In the genomic region with DNA sequence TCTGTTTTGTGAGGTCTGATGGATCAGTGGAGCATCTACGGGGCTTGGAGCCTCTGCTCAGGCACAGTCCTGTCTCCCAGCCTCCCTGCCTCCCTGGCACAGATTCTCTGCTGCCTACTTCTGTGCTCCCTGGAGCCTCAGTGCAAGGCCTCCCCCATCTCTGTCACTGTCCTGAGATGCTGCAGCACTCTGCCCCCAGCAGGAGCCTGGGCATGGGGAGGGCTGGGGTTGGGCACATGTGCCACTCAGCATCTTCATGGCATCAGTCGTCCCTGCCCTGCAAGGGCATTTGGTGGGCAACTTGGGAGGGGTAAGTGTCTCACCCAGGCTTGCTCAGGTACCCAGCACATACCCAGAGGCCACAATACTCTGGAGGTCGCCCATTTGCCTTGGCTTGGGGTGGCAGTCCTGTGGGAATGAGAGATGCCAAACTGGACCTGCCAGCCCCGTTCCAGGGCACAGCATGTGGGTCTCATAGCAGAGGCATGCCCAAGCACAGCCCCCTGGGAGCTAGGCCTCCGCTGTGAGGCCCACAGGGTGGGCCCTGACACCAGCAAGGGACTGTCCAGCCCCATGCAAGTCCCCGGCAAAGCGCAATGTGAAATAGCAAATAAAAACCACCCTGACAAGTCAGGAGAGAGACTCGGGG, we compare ENCODE assay signal across 1 cellular context.
TF ChIP-seq lines count a peak whose summit lies in the region.

No MANE protein-coding gene starts in this region.

TF ChIP-seq in H1, 55 proteins besides CTCF, POLR2A, EP300 and RAD21:
- TF ChIP-seq TEAD4 (IDR thresholded peaks at IDR 0.05; ENCODE audit: low read depth, low read length) (no peak), HDAC6 (IDR thresholded peaks at IDR 0.05; ENCODE audit: low read depth, low read length) (no peak), HDAC2 (IDR thresholded peaks at IDR 0.05; ENCODE audit: borderline replicate concordance in 1 of 2, low read depth in 2 of 2, low read length in 2 of 2) (no peak), CEBPB (IDR thresholded peaks at IDR 0.05; ENCODE audit: low read depth, low read length) (no peak), CREB1 (IDR thresholded peaks at IDR 0.05) (no peak)
